8 cellular contexts compared by ENCODE assay signal in genomic region chr5:126422994-126423788, GRCh38. TPM values are rescaled to one million over a fixed set of nuclear protein-coding genes. Genes with fewer than 3 reads are reported as not detected.
DNase-seq lines count a peak whose midpoint lies in the region; ATAC-seq, FAIRE-seq and TF ChIP-seq lines count a peak whose summit lies in the region.

Gene GRAMD2B, plus strand, starts transcription at chr5:126423409. Its CDS starts 198 bp downstream, at chr5:126423607.

- peak within 1 kb of the TSS; percentile 69 for H3K9ac ChIP-seq in endothelial cell of umbilical vein (replicated peaks; ENCODE audit: extremely low read depth, insufficient read depth, low read length)

- H3K79me2 ChIP-seq in ACC112 (ENCODE audit: control insufficient read depth, insufficient read depth, low read length, unreplicated experiment): peaks cover 40% of the 10 kb centered on the region
- no peaks in the 10 kb centered on the region for H3K79me2 ChIP-seq in endothelial cell of umbilical vein (ENCODE audit: control insufficient read depth, insufficient read depth, low read length)

- H3K27me3 ChIP-seq in ACC112 (ENCODE audit: insufficient read depth, low read length) (no peaks in the 10 kb centered on the region), endothelial cell of umbilical vein (ENCODE audit: control insufficient read depth in 2 of 2, insufficient read depth in 2 of 2, low read length in 2 of 2) (peaks cover 0 to 2% of the 10 kb centered on the region in 2 experiments)

- no peaks in the 10 kb centered on the region for H4K20me1 ChIP-seq in endothelial cell of umbilical vein (replicated peaks; ENCODE audit: control insufficient read depth, extremely low read depth, insufficient read depth, low read length)

- TF ChIP-seq POLR2A in endothelial cell of umbilical vein (IDR thresholded peaks at IDR 0.05; ENCODE audit: low read depth, low read length): no peak

- BruUV-seq in endothelial cell of umbilical vein (replicated peaks; lab: Mats Ljungman, UMichigan): TSS peak; percentile 37

- H3K4me2 ChIP-seq in endothelial cell of umbilical vein (ENCODE audit: insufficient read depth, low read length): peak within 1 kb of the TSS; percentile 92

- no peak for TF ChIP-seq CTCF in endothelial cell of umbilical vein (IDR thresholded peaks at IDR 0.05; ENCODE audit: extremely low read depth in 1 of 2, insufficient read depth in 1 of 2, low read depth in 1 of 2, low read length in 2 of 2)

- ATAC-seq in GM18907 (IDR thresholded peaks at IDR 0.05; ENCODE audit: unreplicated experiment) (peak; percentile 93), HG03139 (IDR thresholded peaks at IDR 0.05; ENCODE audit: unreplicated experiment) (peak; percentile 81)

- peak within 1 kb of the TSS; percentile 53 for H2AFZ ChIP-seq in ACC112 (ENCODE audit: low read length, unreplicated experiment)
- H2AFZ ChIP-seq in endothelial cell of umbilical vein (ENCODE audit: low read depth, low read length): peak within 1 kb of the TSS; percentile 65

- 3 to 5% methylated on average over 17 to 36 of the region's 44 CpGs for WGBS in mesodermal cell (ENCODE audit: insufficient coverage in 2 of 2), 2 experiments

- H3K4me3 ChIP-seq in ACC112 (ENCODE audit: low read depth, low read length) (peak within 1 kb of the TSS; percentile 90), endothelial cell of umbilical vein (replicated peaks in 1 of 3; ENCODE audit: insufficient read depth in 1 of 3, low read depth in 1 of 3, low read length in 3 of 3) (peak within 1 kb of the TSS; percentile 14 to 83 (median 47)), mesodermal cell (ENCODE audit: extremely low read depth, insufficient read depth, low read length, poor library complexity, severe bottlenecking) (peak within 1 kb of the TSS; percentile 52)

- CTCF ChIA-PET in endothelial cell of umbilical vein (lab: Charles Lee): interaction anchor here (0.8 to 2.1 kb wide), 7 partner anchors 10 to 172 kb away, joined by 3 to 9 read pairs (median 3); partner anchors contain the start of gene ALDH7A1

- peak; percentile 70 for FAIRE-seq in endothelial cell of umbilical vein (lab: Jason Lieb, UNC)

- H3K9me3 ChIP-seq in endothelial cell of umbilical vein (replicated peaks; ENCODE audit: control insufficient read depth, insufficient read depth, low read length) (no peaks in the 10 kb centered on the region), mesodermal cell (ENCODE audit: control insufficient read depth, low read length) (no peaks in the 10 kb centered on the region)

- intact Hi-C loops in endothelial cell of umbilical vein (cut with micrococcal nuclease): loop anchor here (1.0 to 5.0 kb wide), 2 partner anchors 71 to 172 kb away; partner anchors contain the start of gene ALDH7A1

- POLR2A ChIA-PET in endothelial cell of umbilical vein (lab: Charles Lee): interaction anchor here (0.6 kb wide), 1 partner anchor 1742 kb away, joined by 8 read pairs; no protein-coding TSS in a partner anchor

- DNase-seq in NCI-H774 (lab: John Stamatoyannopoulos, UW): peak; percentile 81
- DNase-seq in activated CD8-positive, alpha-beta memory T cell treated with anti-CD3 and anti-CD28 coated beads, Interleukin-2, amount 50 U/mL, for 48 hours: peak; percentile 79
- peak; percentile 82 for DNase-seq in endothelial cell of umbilical vein (ENCODE audit: low read depth, low spot score)
- peak; percentile 26 to 48 for DNase-seq in stimulated activated CD8-positive, alpha-beta memory T cell treated with anti-CD3 and anti-CD28 coated beads, Interleukin-15, amount 100 ng/mL, for 4 hours (ENCODE audit: low read depth in 2 of 2)

- H3K27ac ChIP-seq in ACC112 (ENCODE audit: low read depth, low read length) (peak within 1 kb of the TSS; percentile 84), endothelial cell of umbilical vein (ENCODE audit: insufficient read depth, low read depth, low read length) (peak within 1 kb of the TSS; percentile 13), mesodermal cell (ENCODE audit: low read depth, low read length, severe bottlenecking) (peak within 1 kb of the TSS; percentile 45)

- no peaks in the 10 kb centered on the region for H3K9me1 ChIP-seq in endothelial cell of umbilical vein (replicated peaks; ENCODE audit: control insufficient read depth, extremely low read depth, insufficient read depth, low read length)

- H3K4me1 ChIP-seq in ACC112 (ENCODE audit: control insufficient read depth, insufficient read depth, low read length, unreplicated experiment) (peaks cover 11% of the 10 kb centered on the region), endothelial cell of umbilical vein (ENCODE audit: control insufficient read depth, extremely low read depth, insufficient read depth, low read length) (peaks cover 7% of the 10 kb centered on the region), mesodermal cell (ENCODE audit: control insufficient read depth, insufficient read depth, low read length, poor library complexity, severe bottlenecking) (no peaks in the 10 kb centered on the region)

- dilution Hi-C loops in endothelial cell of umbilical vein (cut with MboI; ENCODE audit: extremely low pct_ligation_motif_present, low sequenced_read_pairs): no loop called here

- H3K36me3 ChIP-seq in ACC112 (ENCODE audit: insufficient read depth, low read length): no peaks in the 10 kb centered on the region
- H3K36me3 ChIP-seq in endothelial cell of umbilical vein (ENCODE audit: control insufficient read depth in 2 of 2, extremely low read depth in 1 of 2, insufficient read depth in 2 of 2, low read length in 2 of 2): no peaks in the 10 kb centered on the region
- no peaks in the 10 kb centered on the region for H3K36me3 ChIP-seq in mesodermal cell (ENCODE audit: control insufficient read depth, insufficient read depth, low read length)

TF ChIP-seq in endothelial cell of umbilical vein, 7 proteins besides CTCF, POLR2A, EP300 and RAD21:
- TF ChIP-seq GATA2 (IDR thresholded peaks at IDR 0.05; ENCODE audit: insufficient read depth, insufficient read length, low read depth, low read length) (no peak), MAX (IDR thresholded peaks at IDR 0.05; ENCODE audit: insufficient read depth, insufficient read length) (no peak), EZH2 (IDR thresholded peaks at IDR 0.05; ENCODE audit: borderline replicate concordance, low read depth, low read length, severe bottlenecking) (no peak), JUN (IDR thresholded peaks at IDR 0.05; ENCODE audit: borderline replicate concordance, insufficient read depth, insufficient read length, low read depth) (no peak), POLR2AphosphoS5 (IDR thresholded peaks at IDR 0.05; ENCODE audit: insufficient read depth, low read depth, low read length) (no peak), FOS (IDR thresholded peaks at IDR 0.05; ENCODE audit: borderline replicate concordance, insufficient read depth, low read length) (no peak), MYC (IDR thresholded peaks at IDR 0.05; ENCODE audit: low read depth, low read length) (no peak)

RNA-seq across cellular contexts. Expression of gene GRAMD2B, which starts in this region (rescaled TPM):
- total RNA-seq in endothelial cell of umbilical vein: 4.6 and 5.5 TPM in 2 replicates
- polyA plus RNA-seq in endothelial cell of umbilical vein: 1.6 and 2.0 TPM in 2 replicates
- 2.1 and 3.2 TPM in 2 replicates for polyA plus RNA-seq in endothelial cell of umbilical vein (2011; cell fraction: cytosol; rRNA removed)
- 4.1 and 4.2 TPM in 2 replicates for polyA plus RNA-seq in endothelial cell of umbilical vein (2011; cell fraction: nucleus; rRNA removed)
- not detected in 2 replicates for polyA plus RNA-seq in endothelial cell of umbilical vein (2012)
- 0.92 and 1.6 TPM in 2 replicates for polyA minus RNA-seq in endothelial cell of umbilical vein
- 6.2 TPM for polyA minus RNA-seq in endothelial cell of umbilical vein (2011; cell fraction: cytosol; rRNA and poly(A)+ RNA removed)
- polyA minus RNA-seq in endothelial cell of umbilical vein (2011; cell fraction: nucleus; rRNA and poly(A)+ RNA removed): 3.3 and 4.5 TPM in 2 replicates
- polyA plus RNA-seq in mesodermal cell (2013, experiment 1 of 2): 4.8 TPM
- 4.5 TPM for polyA plus RNA-seq in mesodermal cell (2013, experiment 2 of 2)

Comparison
In these comparisons a context has a peak if more than half of its experiments do, and no peak if none do; other contexts are left out.
1. Peak in every context shown above with its lines: DNase-seq, ATAC-seq, H3K4me3 ChIP-seq and H3K27ac ChIP-seq.
2. H3K27ac ChIP-seq: peak in every context shown above with its lines; median percentile 84 in ACC112; 45 in mesodermal cell; 13 in endothelial cell of umbilical vein.